Comparison of ENCODE assay signal across 16 cellular contexts in the genomic region with DNA sequence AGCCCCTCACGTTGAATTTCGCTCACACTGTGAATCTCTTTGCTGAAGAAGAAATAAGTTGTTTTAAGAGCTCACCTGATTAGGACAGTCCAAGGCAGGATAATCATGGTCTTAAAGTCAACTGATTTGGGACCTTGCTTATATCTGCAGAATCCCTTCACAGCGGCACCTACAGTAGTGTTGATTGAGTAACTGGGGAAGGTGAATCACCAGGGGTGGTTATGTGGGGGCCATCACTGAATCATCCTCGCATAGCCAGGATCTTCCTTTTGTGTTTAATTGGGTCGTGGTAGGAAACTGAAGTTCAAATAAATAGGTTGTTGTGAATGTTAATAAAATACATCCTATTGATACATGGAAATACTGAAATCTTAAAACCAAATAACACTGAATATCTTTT. TPM values are rescaled to one million over a fixed set of nuclear protein-coding genes. Genes with fewer than 3 reads are reported as not detected.
DNase-seq lines count a peak whose midpoint lies in the region; ATAC-seq and TF ChIP-seq lines count a peak whose summit lies in the region.
"Had no signal": no experiment of that assay in that cellular context is flagged by ENCODE, and none has a peak within 500 bp of the region (broad histone marks: within the 10 kb centered on the region; RNA-seq: fewer than 3 reads in every experiment).

No MANE protein-coding gene starts in this region.

- H3K4me3 ChIP-seq in brain microvascular endothelial cell (ENCODE audit: low read depth, low read length) (no peak overlapping the region), mesenchymal stem cell (ENCODE audit: insufficient read depth in 1 of 2, low read depth in 1 of 2, low read length in 2 of 2) (no peak overlapping the region), ovary (no peak overlapping the region)
- H3K4me3 ChIP-seq: esophagus squamous epithelium, smooth muscle cell, thoracic aorta had no signal

- no peaks in the 10 kb centered on the region for H3K79me1 ChIP-seq in mesenchymal stem cell (replicated peaks; ENCODE audit: low read length, poor library complexity, severe bottlenecking)

- H3K23ac ChIP-seq in mesenchymal stem cell (ENCODE audit: low read length in 2 of 2): no peak overlapping the region

- WGBS in mesenchymal stem cell: 87% methylated on average over 3 of the region's 5 CpGs
- 62 to 67% (median 67%) methylated on average over 5 of the region's 5 CpGs for WGBS in ovary, 3 donors

- intact Hi-C loops in activated CD4-positive, alpha-beta memory T cell treated with anti-CD3 and anti-CD28 coated beads for 36 hours (cut with micrococcal nuclease): no loop called here
- intact Hi-C loops in ovary (cut with DNase I): no loop called here

- H4K8ac ChIP-seq in mesenchymal stem cell (ENCODE audit: low read length): no peak overlapping the region

- no peaks in the 10 kb centered on the region for H3K36me3 ChIP-seq in brain microvascular endothelial cell (replicated peaks)
- no peaks in the 10 kb centered on the region for H3K36me3 ChIP-seq in mesenchymal stem cell (ENCODE audit: control insufficient read depth in 1 of 2, insufficient read depth in 2 of 2, low read depth in 1 of 2, low read length in 2 of 2)
- no peaks in the 10 kb centered on the region for H3K36me3 ChIP-seq in ovary
- H3K36me3 ChIP-seq: esophagus squamous epithelium, thoracic aorta had no signal

- TF ChIP-seq EP300 in ovary (IDR thresholded peaks at IDR 0.05): no peak

- H3K4me2 ChIP-seq in mesenchymal stem cell (ENCODE audit: low read length, poor library complexity, severe bottlenecking): no peak overlapping the region
- H3K4me2 ChIP-seq: smooth muscle cell had no signal

- no peak overlapping the region for H2AK5ac ChIP-seq in mesenchymal stem cell (ENCODE audit: low read length, severe bottlenecking)

- H3K4me3 Mint-ChIP-seq in activated CD4-positive, alpha-beta memory T cell treated with anti-CD3 and anti-CD28 coated beads for 36 hours: no peak overlapping the region
- no peak overlapping the region for H3K4me3 Mint-ChIP-seq in activated CD4-positive, alpha-beta memory T cell treated with anti-CD3 and anti-CD28 coated beads, Interleukin-2, amount 10 ng/mL, durations not matched to agents 7 days and 5 days
- H3K4me3 Mint-ChIP-seq: memory B cell; naive thymus-derived CD8-positive, alpha-beta T cell had no signal

- TF ChIP-seq CTCF in brain microvascular endothelial cell (IDR thresholded peaks at IDR 0.05; ENCODE audit: low read depth, low read length, missing control alignments): no peak
- TF ChIP-seq CTCF in ovary (IDR thresholded peaks at IDR 0.05): no peak

- peaks cover 11% of the 10 kb centered on the region for H3K27me3 Mint-ChIP-seq in activated CD4-positive, alpha-beta memory T cell treated with anti-CD3 and anti-CD28 coated beads for 36 hours
- H3K27me3 Mint-ChIP-seq in activated CD4-positive, alpha-beta memory T cell treated with anti-CD3 and anti-CD28 coated beads, Interleukin-2, amount 10 ng/mL, durations not matched to agents 7 days and 5 days: peaks cover 35% of the 10 kb centered on the region

- H4K91ac ChIP-seq in mesenchymal stem cell (ENCODE audit: low read length): no peak overlapping the region

- H3K36me3 Mint-ChIP-seq in activated CD4-positive, alpha-beta memory T cell treated with anti-CD3 and anti-CD28 coated beads for 36 hours: no peaks in the 10 kb centered on the region
- H3K36me3 Mint-ChIP-seq in activated CD4-positive, alpha-beta memory T cell treated with anti-CD3 and anti-CD28 coated beads, Interleukin-2, amount 10 ng/mL, durations not matched to agents 7 days and 5 days (ENCODE audit: low read depth): no peaks in the 10 kb centered on the region
- H3K36me3 Mint-ChIP-seq: memory B cell; naive thymus-derived CD8-positive, alpha-beta T cell had no signal

- H2AFZ ChIP-seq in mesenchymal stem cell (ENCODE audit: low read depth, low read length): no peak overlapping the region

- H3K4ac ChIP-seq in mesenchymal stem cell (ENCODE audit: low read depth in 1 of 2, low read length in 2 of 2): no peak overlapping the region

- no peak overlapping the region for H3K14ac ChIP-seq in mesenchymal stem cell (ENCODE audit: low read length in 2 of 2)

- H3K27ac Mint-ChIP-seq in activated CD4-positive, alpha-beta memory T cell treated with anti-CD3 and anti-CD28 coated beads for 36 hours: no peak overlapping the region
- H3K27ac Mint-ChIP-seq in activated CD4-positive, alpha-beta memory T cell treated with anti-CD3 and anti-CD28 coated beads, Interleukin-2, amount 10 ng/mL, durations not matched to agents 7 days and 5 days: no peak overlapping the region
- H3K27ac Mint-ChIP-seq: memory B cell; naive thymus-derived CD8-positive, alpha-beta T cell had no signal

- no peak overlapping the region for H2BK120ac ChIP-seq in mesenchymal stem cell (ENCODE audit: low read depth, low read length)

- no peaks in the 10 kb centered on the region for H3K9me3 ChIP-seq in mesenchymal stem cell (ENCODE audit: control insufficient read depth, low read length)
- no peaks in the 10 kb centered on the region for H3K9me3 ChIP-seq in ovary
- H3K9me3 ChIP-seq: esophagus squamous epithelium, thoracic aorta had no signal

- H2BK15ac ChIP-seq in mesenchymal stem cell (ENCODE audit: low read depth, poor library complexity, severe bottlenecking): no peak overlapping the region

- H3K4me1 ChIP-seq in mesenchymal stem cell (ENCODE audit: control insufficient read depth, insufficient read depth, low read depth, low read length): peaks cover 1% of the 10 kb centered on the region
- H3K4me1 ChIP-seq in ovary (ENCODE audit: insufficient read depth): no peaks in the 10 kb centered on the region
- H3K4me1 ChIP-seq: esophagus squamous epithelium had no signal

- H3K4me1 Mint-ChIP-seq in activated CD4-positive, alpha-beta memory T cell treated with anti-CD3 and anti-CD28 coated beads for 36 hours (ENCODE audit: low read depth): no peaks in the 10 kb centered on the region
- H3K4me1 Mint-ChIP-seq in activated CD4-positive, alpha-beta memory T cell treated with anti-CD3 and anti-CD28 coated beads, Interleukin-2, amount 10 ng/mL, durations not matched to agents 7 days and 5 days: peaks cover 1% of the 10 kb centered on the region
- H3K4me1 Mint-ChIP-seq: memory B cell; naive thymus-derived CD8-positive, alpha-beta T cell had no signal

- TF ChIP-seq POLR2A in ovary (IDR thresholded peaks at IDR 0.05): no peak

- peak; percentile 25 for DNase-seq in activated CD4-positive, alpha-beta memory T cell treated with anti-CD3 and anti-CD28 coated beads for 36 hours
- DNase-seq in activated CD4-positive, alpha-beta memory T cell treated with anti-CD3 and anti-CD28 coated beads, Interleukin-2, amount 10 ng/mL, durations not matched to agents 7 days and 5 days: no peak
- DNase-seq in HT1080 (ENCODE audit: low read depth) (peak; percentile 50), brain microvascular endothelial cell (peak; percentile 13), mesenchymal stem cell (peak; percentile 25), C1 segment of cervical spinal cord (lab: John Stamatoyannopoulos, UW) (no peak), ovary (no peak)
- DNase-seq: DMS 273 treated with DMSO at 0.1 percent for 48 hours; esophagus squamous epithelium; naive thymus-derived CD8-positive, alpha-beta T cell; NCI-H146; T-helper 1 cell had no signal

- in situ Hi-C loops in brain microvascular endothelial cell (cut with HindIII; ENCODE audit: low pct_ligation_motif_present, low sequenced_read_pairs): no loop called here

- CTCF ChIA-PET in activated CD4-positive, alpha-beta memory T cell treated with anti-CD3 and anti-CD28 coated beads for 36 hours (lab: Charles Lee): interaction anchor here (1.1 to 1.9 kb wide), 3 partner anchors 16 to 254 kb away, joined by 3 to 7 read pairs (median 7); no protein-coding TSS in a partner anchor
- CTCF ChIA-PET in activated CD4-positive, alpha-beta memory T cell treated with anti-CD3 and anti-CD28 coated beads, Interleukin-2, amount 10 ng/mL, durations not matched to agents 7 days and 5 days (lab: Charles Lee): interaction anchor here (0.9 to 1.1 kb wide), 2 partner anchors 15 to 17 kb away, joined by 3 read pairs; no protein-coding TSS in a partner anchor

- POLR2A ChIA-PET in activated CD4-positive, alpha-beta memory T cell treated with anti-CD3 and anti-CD28 coated beads for 36 hours (lab: Charles Lee): no interaction called here
- POLR2A ChIA-PET in activated CD4-positive, alpha-beta memory T cell treated with anti-CD3 and anti-CD28 coated beads, Interleukin-2, amount 10 ng/mL, durations not matched to agents 7 days and 5 days (lab: Charles Lee): no interaction called here

- no peak overlapping the region for H2BK5ac ChIP-seq in mesenchymal stem cell (ENCODE audit: low read depth, low read length, poor library complexity, severe bottlenecking)

- no peak for ATAC-seq in GM19324 (IDR thresholded peaks at IDR 0.05; ENCODE audit: low FRiP score, unreplicated experiment)
- ATAC-seq: naive thymus-derived CD8-positive, alpha-beta T cell had no signal

- H3K27me3 ChIP-seq in brain microvascular endothelial cell (replicated peaks) (peaks cover 6% of the 10 kb centered on the region), mesenchymal stem cell (ENCODE audit: control insufficient read depth in 1 of 2, insufficient read depth in 1 of 2, low read length in 2 of 2) (peaks cover 21 to 23% of the 10 kb centered on the region in 2 experiments), ovary (no peaks in the 10 kb centered on the region)

- H3K9me3 Mint-ChIP-seq in activated CD4-positive, alpha-beta memory T cell treated with anti-CD3 and anti-CD28 coated beads for 36 hours: no peaks in the 10 kb centered on the region
- no peaks in the 10 kb centered on the region for H3K9me3 Mint-ChIP-seq in activated CD4-positive, alpha-beta memory T cell treated with anti-CD3 and anti-CD28 coated beads, Interleukin-2, amount 10 ng/mL, durations not matched to agents 7 days and 5 days
- H3K9me3 Mint-ChIP-seq: memory B cell; naive thymus-derived CD8-positive, alpha-beta T cell had no signal

- no peak overlapping the region for H3K18ac ChIP-seq in mesenchymal stem cell (ENCODE audit: low read depth in 1 of 2, low read length in 2 of 2)

- H3K9ac ChIP-seq in mesenchymal stem cell (ENCODE audit: low read length): no peak overlapping the region

- no peak overlapping the region for H2BK12ac ChIP-seq in mesenchymal stem cell (ENCODE audit: low read length in 2 of 2)

- H3K27ac ChIP-seq in brain microvascular endothelial cell: no peak overlapping the region
- H3K27ac ChIP-seq in mesenchymal stem cell (ENCODE audit: low read length, poor library complexity, severe bottlenecking): no peak overlapping the region
- no peak overlapping the region for H3K27ac ChIP-seq in ovary
- H3K27ac ChIP-seq: esophagus squamous epithelium, thoracic aorta had no signal

RNA-seq across cellular contexts. Expression of gene MICA, which starts 20.2 kb away (rescaled TPM):
- total RNA-seq in activated CD4-positive, alpha-beta memory T cell treated with anti-CD3 and anti-CD28 coated beads for 36 hours: 1 to 10 TPM; 7.1 to 8.6 TPM
- total RNA-seq in activated CD4-positive, alpha-beta memory T cell treated with anti-CD3 and anti-CD28 coated beads, Interleukin-2, amount 10 ng/mL, durations not matched to agents 7 days and 5 days: 10 to 100 TPM; 12.0 to 12.3 TPM
- 24.9 and 25.6 TPM in 2 replicates for total RNA-seq in HT1080 (2014; rRNA removed; shearing (Covaris generic))
- 14.3 and 15.4 TPM in 2 replicates for polyA plus RNA-seq in HT1080 (2015; cell fraction: cytosol; rRNA removed)
- polyA plus RNA-seq in HT1080 (2015; cell fraction: nucleus; rRNA removed): 18.9 and 20.4 TPM in 2 replicates
- polyA plus RNA-seq in mesenchymal stem cell (2013, experiment 1 of 2): 81.3 TPM
- polyA plus RNA-seq in mesenchymal stem cell (2013, experiment 2 of 2): 82.5 TPM
- 10 to 100 TPM; 15.8 to 48.9 (median 24.5) TPM for total RNA-seq in ovary
- polyA plus RNA-seq in ovary: 10 to 100 TPM; 31.1 to 33.2 TPM

RNA-seq across cellular contexts. Expression of gene HLA-B, which starts 26.2 kb away (rescaled TPM):
- total RNA-seq in activated CD4-positive, alpha-beta memory T cell treated with anti-CD3 and anti-CD28 coated beads for 36 hours: 1,000 to 10,000 TPM; 3,016 to 3,060 TPM
- 1,000 to 10,000 TPM; 5,151 to 5,157 TPM for total RNA-seq in activated CD4-positive, alpha-beta memory T cell treated with anti-CD3 and anti-CD28 coated beads, Interleukin-2, amount 10 ng/mL, durations not matched to agents 7 days and 5 days
- 11.8 and 15.4 TPM in 2 replicates for total RNA-seq in HT1080 (2014; rRNA removed; shearing (Covaris generic))
- polyA plus RNA-seq in HT1080 (2015; cell fraction: cytosol; rRNA removed): 16.9 and 17.2 TPM in 2 replicates
- 27.3 and 30.3 TPM in 2 replicates for polyA plus RNA-seq in HT1080 (2015; cell fraction: nucleus; rRNA removed)
- polyA plus RNA-seq in mesenchymal stem cell (2013, experiment 1 of 2): 879 TPM
- 950 TPM for polyA plus RNA-seq in mesenchymal stem cell (2013, experiment 2 of 2)
- total RNA-seq in ovary: 100 to 1,000 TPM; 358 to 625 (median 492) TPM
- polyA plus RNA-seq in ovary: 1,000 to 10,000 TPM in 1 of 2 donors, 100 to 1,000 TPM in 1; 680 to 2,036 TPM

Comparison
In these comparisons a context has a peak if more than half of its experiments do, and no peak if none do; other contexts are left out.
1. DNase-seq: peak in activated CD4-positive, alpha-beta memory T cell treated with anti-CD3 and anti-CD28 coated beads for 36 hours (single experiment), HT1080 (single experiment), brain microvascular endothelial cell (single experiment) and mesenchymal stem cell (single experiment); none in activated CD4-positive, alpha-beta memory T cell treated with anti-CD3 and anti-CD28 coated beads, Interleukin-2, amount 10 ng/mL, durations not matched to agents 7 days and 5 days (single experiment), C1 segment of cervical spinal cord (0 of 14) and ovary (0 of 5).
2. RNA of gene HLA-B, which starts 26.2 kb away (total RNA-seq): 5,151 to 5,157 TPM in activated CD4-positive, alpha-beta memory T cell treated with anti-CD3 and anti-CD28 coated beads, Interleukin-2, amount 10 ng/mL, durations not matched to agents 7 days and 5 days, 3,016 to 3,060 TPM in activated CD4-positive, alpha-beta memory T cell treated with anti-CD3 and anti-CD28 coated beads for 36 hours and 358 to 625 TPM in ovary; 11.8 to 15.4 TPM in HT1080; every median in the first group is over 10 times any median in the second.